Comparison of ENCODE assay signal across 26 cellular contexts in genomic region chr12:92196368-92196767, GRCh38.
"Had no signal": no experiment of that assay in that cellular context is flagged by ENCODE, and none has a peak within 500 bp of the region (broad histone marks: within the 10 kb centered on the region; RNA-seq: fewer than 3 reads in every experiment).

No MANE protein-coding gene starts in this region.

- H3K4me1 ChIP-seq: lower lobe of right lung, pancreas, prostate gland, sigmoid colon, uterus had no signal

- H3K27me3 ChIP-seq: left lung, pancreas, sigmoid colon, spleen, tibial nerve, uterus had no signal

- H3K27ac ChIP-seq: left lung, lower lobe of right lung, pancreas, prostate gland, sigmoid colon, spleen, tibial nerve, uterus had no signal

- H3K9me3 ChIP-seq: lower lobe of right lung, pancreas, prostate gland, sigmoid colon, tibial nerve, uterus had no signal

- FAIRE-seq: islet of Langerhans had no signal

- H3K4me3 ChIP-seq: left lung, lower lobe of right lung, pancreas, prostate gland, sigmoid colon, spleen, tibial nerve, uterus had no signal

- DNase-seq: hypothalamus; immature natural killer cell; kidney; left colon; left lung; lower lobe of right lung; mammary epithelial cell; mesenchymal stem cell; naive thymus-derived CD8-positive, alpha-beta T cell; nucleus accumbens; pancreas; posterior cingulate gyrus; retina; right cardiac atrium; sigmoid colon; small intestine; spleen; stimulated activated CD4-positive, alpha-beta T cell treated with anti-CD3 and anti-CD28 coated beads, Interleukin-4, amount 100 ng/mL, for 24 hours; stimulated activated naive CD4-positive, alpha-beta T cell treated with Interleukin-2 at 50 U/mL for 16 hours; stimulated activated naive CD8-positive, alpha-beta T cell treated with anti-CD3 and anti-CD28 coated beads, Interleukin-15, amount 100 ng/mL, for 72 hours; substantia nigra; uterus had no signal

- ATAC-seq: left colon; left lung; lower lobe of right lung; naive thymus-derived CD8-positive, alpha-beta T cell; pancreas; right cardiac atrium; stimulated activated memory B cell treated with anti-CD40 and anti-IgM and Interleukin-4, amounts not matched to agents 10 μg/mL and 1 μg/mL and 100 μg/mL, for 72 hours; stimulated activated naive CD8-positive, alpha-beta T cell treated with anti-CD3 and anti-CD28 coated beads, Interleukin-15, amount 100 ng/mL, for 72 hours had no signal

- H3K36me3 ChIP-seq: left lung, lower lobe of right lung, pancreas, prostate gland, sigmoid colon, spleen, tibial nerve, uterus had no signal
